In genomic region chr4:128483816-128484215, GRCh38 we compare ENCODE assay signal across 19 cellular contexts.
DNase-seq lines count a peak whose midpoint lies in the region; ATAC-seq, FAIRE-seq and TF ChIP-seq lines count a peak whose summit lies in the region.
"Had no signal": no experiment of that assay in that cellular context is flagged by ENCODE, and none has a peak within 500 bp of the region (broad histone marks: within the 10 kb centered on the region; RNA-seq: fewer than 3 reads in every experiment).

No MANE protein-coding gene starts in this region.

- H3K27me3 ChIP-seq in SK-N-SH (ENCODE audit: insufficient read depth) (no peaks in the 10 kb centered on the region), endothelial cell of umbilical vein (ENCODE audit: control insufficient read depth in 2 of 2, insufficient read depth in 2 of 2, low read length in 2 of 2) (no peaks in the 10 kb centered on the region), lower lobe of right lung (ENCODE audit: low read depth) (no peaks in the 10 kb centered on the region)
- H3K27me3 ChIP-seq: adrenal gland had no signal

- H3K27ac Mint-ChIP-seq in osteocyte (ENCODE audit: unreplicated experiment), result peak overlapping the region; percentile 75
- H3K27ac Mint-ChIP-seq: H9; immature natural killer cell; naive thymus-derived CD4-positive, alpha-beta T cell had no signal

- no peak for TF ChIP-seq RAD21 in SK-N-SH (IDR thresholded peaks at IDR 0.05; ENCODE audit: low read length)

- H3K4me3 ChIP-seq in SK-N-SH (ENCODE audit: low read depth in 2 of 2, low read length in 1 of 2) (no peak overlapping the region), endothelial cell of umbilical vein (replicated peaks in 1 of 3; ENCODE audit: insufficient read depth in 1 of 3, low read depth in 1 of 3, low read length in 3 of 3) (no peak overlapping the region), lower lobe of right lung (no peak overlapping the region)
- H3K4me3 ChIP-seq: adrenal gland, skin epidermis had no signal

- no peaks in the 10 kb centered on the region for H3K9me1 ChIP-seq in endothelial cell of umbilical vein (replicated peaks; ENCODE audit: control insufficient read depth, extremely low read depth, insufficient read depth, low read length)

- H3K27me3 Mint-ChIP-seq in osteocyte (ENCODE audit: unreplicated experiment), result no peaks in the 10 kb centered on the region

- TF ChIP-seq POLR2A in endothelial cell of umbilical vein (IDR thresholded peaks at IDR 0.05; ENCODE audit: low read depth, low read length), result no peak

- no peak overlapping the region for H3K4me3 Mint-ChIP-seq in osteocyte (ENCODE audit: unreplicated experiment)
- H3K4me3 Mint-ChIP-seq: H9; immature natural killer cell; naive thymus-derived CD4-positive, alpha-beta T cell had no signal

- no peaks in the 10 kb centered on the region for H3K9me3 ChIP-seq in SK-N-SH
- H3K9me3 ChIP-seq in endothelial cell of umbilical vein (replicated peaks; ENCODE audit: control insufficient read depth, insufficient read depth, low read length), result no peaks in the 10 kb centered on the region
- no peaks in the 10 kb centered on the region for H3K9me3 ChIP-seq in lower lobe of right lung
- H3K9me3 ChIP-seq: adrenal gland had no signal

- H4K20me1 ChIP-seq in SK-N-SH (ENCODE audit: insufficient read depth) (no peaks in the 10 kb centered on the region), endothelial cell of umbilical vein (replicated peaks; ENCODE audit: control insufficient read depth, extremely low read depth, insufficient read depth, low read length) (no peaks in the 10 kb centered on the region)

- TF ChIP-seq EP300 in SK-N-SH (IDR thresholded peaks at IDR 0.05; ENCODE audit: borderline replicate concordance in 1 of 2, low read depth in 1 of 2, low read length in 1 of 2), result peak in 1 of 2 experiments; percentile 47; a peak in 1 of 4 replicates

- no peaks in the 10 kb centered on the region for H3K9me2 ChIP-seq in SK-N-SH

- H3K79me2 ChIP-seq in SK-N-SH (ENCODE audit: insufficient read depth) (no peaks in the 10 kb centered on the region), endothelial cell of umbilical vein (ENCODE audit: control insufficient read depth, insufficient read depth, low read length) (no peaks in the 10 kb centered on the region)

- CTCF ChIA-PET in SK-N-SH (lab: Yijun Ruan, JAX), result interaction anchor here (0.6 to 1.8 kb wide), 6 partner anchors 10 to 418 kb away, joined by 3 to 6 read pairs (median 3); no protein-coding TSS in a partner anchor
- CTCF ChIA-PET in endothelial cell of umbilical vein (lab: Charles Lee), result interaction anchor here (1.4 to 2.7 kb wide), 3 partner anchors 9 to 29 kb away, joined by 5 to 10 read pairs (median 6); no protein-coding TSS in a partner anchor

- H2AFZ ChIP-seq in SK-N-SH (ENCODE audit: low read depth) (no peak overlapping the region), endothelial cell of umbilical vein (ENCODE audit: low read depth, low read length) (no peak overlapping the region)

- intact Hi-C loops in endothelial cell of umbilical vein (cut with micrococcal nuclease), result no loop called here
- intact Hi-C loops in lower lobe of right lung (cut with DNase I), result no loop called here

- no peak overlapping the region for H3K4me2 ChIP-seq in SK-N-SH
- H3K4me2 ChIP-seq in endothelial cell of umbilical vein (ENCODE audit: insufficient read depth, low read length), result no peak overlapping the region

- no peak for TF ChIP-seq CTCF in SK-N-SH (IDR thresholded peaks at IDR 0.05)
- TF ChIP-seq CTCF in endothelial cell of umbilical vein (IDR thresholded peaks at IDR 0.05; ENCODE audit: extremely low read depth in 1 of 2, insufficient read depth in 1 of 2, low read depth in 1 of 2, low read length in 2 of 2), result no peak
- no peak for TF ChIP-seq CTCF in osteocyte (IDR thresholded peaks at IDR 0.05)
- TF ChIP-seq CTCF in lower lobe of right lung (IDR thresholded peaks at IDR 0.05), result no peak

- peaks cover 24% of the 10 kb centered on the region for H3K4me1 Mint-ChIP-seq in osteocyte (ENCODE audit: unreplicated experiment)
- H3K4me1 Mint-ChIP-seq: H9; immature natural killer cell; naive thymus-derived CD4-positive, alpha-beta T cell had no signal

- H3K9ac ChIP-seq in SK-N-SH (no peak overlapping the region), endothelial cell of umbilical vein (replicated peaks; ENCODE audit: extremely low read depth, insufficient read depth, low read length) (no peak overlapping the region)

- BruUV-seq in endothelial cell of umbilical vein (replicated peaks; lab: Mats Ljungman, UMichigan), result no TSS peak

- peak; percentile 43 for FAIRE-seq in endothelial cell of umbilical vein (lab: Jason Lieb, UNC)

- POLR2A ChIA-PET in SK-N-SH (lab: Yijun Ruan, JAX), result no interaction called here
- POLR2A ChIA-PET in endothelial cell of umbilical vein (lab: Charles Lee), result interaction anchor here (0.9 kb wide), 1 partner anchor 15 kb away, joined by 3 read pairs; no protein-coding TSS in a partner anchor

- ATAC-seq in lower lobe of right lung, result no peak
- ATAC-seq: naive thymus-derived CD4-positive, alpha-beta T cell had no signal

- H3K4me1 ChIP-seq in SK-N-SH (ENCODE audit: control insufficient read depth in 1 of 2, insufficient read depth in 2 of 2, low read depth in 1 of 2, low read length in 1 of 2) (peaks cover 0 to 6% of the 10 kb centered on the region in 2 experiments; a peak in 1 of 4 replicates), endothelial cell of umbilical vein (ENCODE audit: control insufficient read depth, extremely low read depth, insufficient read depth, low read length) (no peaks in the 10 kb centered on the region), lower lobe of right lung (peaks cover 4% of the 10 kb centered on the region)
- H3K4me1 ChIP-seq: adrenal gland had no signal

- H3K27ac ChIP-seq in SK-N-SH (ENCODE audit: low read depth in 2 of 2, low read length in 1 of 2), result peak overlapping the region in 1 of 2 experiments; percentile 43; a peak in 2 of 4 replicates
- no peak overlapping the region for H3K27ac ChIP-seq in endothelial cell of umbilical vein (ENCODE audit: insufficient read depth, low read depth, low read length)
- H3K27ac ChIP-seq in lower lobe of right lung, result no peak overlapping the region
- no peak overlapping the region for H3K27ac ChIP-seq in caudate nucleus (ENCODE audit: low read depth, low read length)
- H3K27ac ChIP-seq: adrenal gland, C4-2B, skin epidermis had no signal

- no peaks in the 10 kb centered on the region for H3F3A ChIP-seq in SK-N-SH (replicated peaks; ENCODE audit: insufficient read depth)

- H3K36me3 ChIP-seq in SK-N-SH (replicated peaks in 1 of 2; ENCODE audit: control insufficient read depth in 1 of 2, insufficient read depth in 2 of 2, low read length in 1 of 2) (no peaks in the 10 kb centered on the region), endothelial cell of umbilical vein (ENCODE audit: control insufficient read depth in 2 of 2, extremely low read depth in 1 of 2, insufficient read depth in 2 of 2, low read length in 2 of 2) (no peaks in the 10 kb centered on the region), lower lobe of right lung (no peaks in the 10 kb centered on the region)
- H3K36me3 ChIP-seq: adrenal gland had no signal

- H3K9me3 Mint-ChIP-seq in osteocyte (ENCODE audit: unreplicated experiment), result peaks cover 7% of the 10 kb centered on the region

- 83% methylated on average over 2 of the region's 2 CpGs for WGBS in SK-N-SH (ENCODE audit: low lambda C conversion rate)

- dilution Hi-C loops in endothelial cell of umbilical vein (cut with MboI; ENCODE audit: extremely low pct_ligation_motif_present, low sequenced_read_pairs), result no loop called here

- peaks cover 5% of the 10 kb centered on the region for H3K36me3 Mint-ChIP-seq in osteocyte (ENCODE audit: unreplicated experiment)

- DNase-seq in EL (peak; percentile 7), SK-N-SH (peak; percentile 44), endothelial cell of umbilical vein (ENCODE audit: low read depth, low spot score) (peak; percentile 44), osteocyte (ENCODE audit: extremely low spot score, unreplicated experiment) (no peak), lower lobe of right lung (no peak), DMS 273 treated with DMSO at 0.1 percent for 48 hours (lab: John Stamatoyannopoulos, UW) (no peak), caudate nucleus (lab: John Stamatoyannopoulos, UW) (no peak)
- no peak for DNase-seq in stimulated activated CD4-positive, alpha-beta T cell treated with anti-CD3 and anti-CD28 coated beads, Interleukin-2, amount 100 ng/mL, for 24 hours
- DNase-seq: activated effector memory CD4-positive, alpha-beta T cell treated with Interleukin-2 at 50 U/mL for 16 hours; adrenal gland; DMS79; H9; immature natural killer cell; mammary epithelial cell; naive thymus-derived CD4-positive, alpha-beta T cell; NCI-H1105; NK-92 treated with Interleukin-12 subunit alpha and Interleukin-12 subunit beta, amount 100 ng/mL, for 24 hours had no signal

TF ChIP-seq in SK-N-SH, 30 proteins besides CTCF, POLR2A, EP300 and RAD21 (continues in another document):
- TF ChIP-seq TCF12 (IDR thresholded peaks at IDR 0.05) (peak; percentile 91), TEAD4 (IDR thresholded peaks at IDR 0.05; ENCODE audit: borderline replicate concordance, insufficient read depth) (no peak), PBX3 (IDR thresholded peaks at IDR 0.05) (0 out of 2 replicates have a peak, but pooled peaks have one; percentile 35), NFIC (IDR thresholded peaks at IDR 0.05; ENCODE audit: borderline replicate concordance) (peak; percentile 34; the same call in 1 of the 2 replicates)

TF ChIP-seq in endothelial cell of umbilical vein, 7 proteins besides CTCF, POLR2A, EP300 and RAD21:
- no peak for TF ChIP-seq FOS (IDR thresholded peaks at IDR 0.05; ENCODE audit: borderline replicate concordance, insufficient read depth, low read length)
TF ChIP-seq in endothelial cell of umbilical vein: peak in this region for 0.

Comparison
In these comparisons a context has a peak if more than half of its experiments do, and no peak if none do; other contexts are left out.
1. DNase-seq: peak in EL (single experiment), SK-N-SH (single experiment) and endothelial cell of umbilical vein (single experiment); none in osteocyte (single experiment), lower lobe of right lung (single experiment), stimulated activated CD4-positive, alpha-beta T cell treated with anti-CD3 and anti-CD28 coated beads, Interleukin-2, amount 100 ng/mL, for 24 hours (0 of 2), DMS 273 treated with DMSO at 0.1 percent for 48 hours (single experiment) and caudate nucleus (0 of 61).